In the genomic region with DNA sequence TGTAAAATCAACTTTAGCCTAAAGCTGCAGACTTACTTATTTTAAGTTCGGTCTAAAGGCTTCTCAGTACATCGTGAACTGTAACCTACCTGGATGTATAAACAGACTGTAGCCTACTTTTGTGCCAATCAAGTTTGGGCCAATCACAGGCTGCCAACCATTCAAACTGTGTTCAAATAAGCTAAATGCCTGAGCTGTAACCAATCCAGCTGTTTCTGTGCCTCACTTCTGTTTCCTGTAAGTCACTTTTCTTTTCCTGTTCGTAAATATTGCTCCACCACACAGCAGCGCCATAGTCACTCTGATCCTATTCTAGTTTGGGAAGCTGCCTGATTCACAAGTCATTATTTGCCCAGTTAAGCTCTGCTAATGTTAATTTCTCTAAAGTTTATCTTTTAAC, we compare ENCODE assay signal across 11 cellular contexts. TPM values are rescaled to one million over a fixed set of nuclear protein-coding genes. Genes with fewer than 3 reads are reported as not detected.
DNase-seq lines count a peak whose midpoint lies in the region; ATAC-seq and TF ChIP-seq lines count a peak whose summit lies in the region.
"Had no signal": no experiment of that assay in that cellular context is flagged by ENCODE, and none has a peak within 500 bp of the region (broad histone marks: within the 10 kb centered on the region; RNA-seq: fewer than 3 reads in every experiment).

No MANE protein-coding gene starts in this region.

- no peaks in the 10 kb centered on the region for H3K27me3 ChIP-seq in liver (ENCODE audit: control insufficient read depth in 4 of 4, insufficient read depth in 4 of 4, low read length in 3 of 4)
- H3K27me3 ChIP-seq in sigmoid colon: no peaks in the 10 kb centered on the region

- H3K36me3 ChIP-seq in liver (ENCODE audit: control insufficient read depth in 4 of 4, insufficient read depth in 3 of 4, low read depth in 1 of 4, low read length in 3 of 4) (no peaks in the 10 kb centered on the region), sigmoid colon (no peaks in the 10 kb centered on the region)

- no peak overlapping the region for H3K4me3 Mint-ChIP-seq in activated CD8-positive, alpha-beta T cell treated with anti-CD3 and anti-CD28 coated beads, Interleukin-2, amount 10 ng/mL, durations not matched to agents 7 days and 5 days

- peak; percentile 34 to 41 for TF ChIP-seq RAD21 in liver (IDR thresholded peaks at IDR 0.05)

- WGBS in liver: 20% methylated on average over 4 of the region's 4 CpGs
- WGBS in sigmoid colon, 2 donors: 36 to 56% methylated on average over 4 of the region's 4 CpGs

- H3K4me3 ChIP-seq in GM12864 (ENCODE audit: low read depth, low read length) (no peak overlapping the region), liver (ENCODE audit: low read depth in 1 of 3, low read length in 3 of 3) (peak overlapping the region in 2 of 3 donors; percentile 9 to 45), sigmoid colon (no peak overlapping the region)

- CTCF ChIA-PET in activated CD8-positive, alpha-beta T cell treated with anti-CD3 and anti-CD28 coated beads, Interleukin-2, amount 10 ng/mL, durations not matched to agents 7 days and 5 days (lab: Charles Lee): interaction anchor here (8.8 kb wide), 1 partner anchor 15 kb away, joined by 57 read pairs; no protein-coding TSS in a partner anchor

- H3K9me3 ChIP-seq in liver (ENCODE audit: control insufficient read depth in 4 of 4, low read length in 3 of 4) (no peaks in the 10 kb centered on the region), sigmoid colon (no peaks in the 10 kb centered on the region)

- no peak overlapping the region for H3K9ac ChIP-seq in liver (ENCODE audit: low read depth in 1 of 2, low read length in 2 of 2)

- no peak for TF ChIP-seq EP300 in sigmoid colon (IDR thresholded peaks at IDR 0.05)

- H3K4me1 Mint-ChIP-seq in activated CD8-positive, alpha-beta T cell treated with anti-CD3 and anti-CD28 coated beads, Interleukin-2, amount 10 ng/mL, durations not matched to agents 7 days and 5 days (ENCODE audit: low read depth): peaks cover 7% of the 10 kb centered on the region

- no peak for TF ChIP-seq POLR2A in sigmoid colon (IDR thresholded peaks at IDR 0.05)

- peaks cover 0 to 11% (median 5%) of the 10 kb centered on the region in 4 donors for H3K4me1 ChIP-seq in liver (ENCODE audit: control insufficient read depth in 4 of 4, insufficient read depth in 4 of 4, low read length in 3 of 4)
- peaks cover 0 to 28% (median 12%) of the 10 kb centered on the region in 4 donors for H3K4me1 ChIP-seq in sigmoid colon

- in situ Hi-C loops in KBM-7 (cut with MboI; ENCODE audit: low pct_unique_long_range_greater_than_20kb, low sequenced_read_pairs): no loop called here

- TF ChIP-seq CTCF in GM12864 (IDR thresholded peaks at IDR 0.05; ENCODE audit: low read depth, low read length, missing control alignments) (no peak), liver (IDR thresholded peaks at IDR 0.05; ENCODE audit: low read depth, low read length, missing input control) (no peak), sigmoid colon (IDR thresholded peaks at IDR 0.05) (no peak)

- peaks cover 15% of the 10 kb centered on the region for H3K27me3 Mint-ChIP-seq in activated CD8-positive, alpha-beta T cell treated with anti-CD3 and anti-CD28 coated beads, Interleukin-2, amount 10 ng/mL, durations not matched to agents 7 days and 5 days (ENCODE audit: low read depth)

- intact Hi-C loops in sciatic nerve (cut with DNase I) (no loop called here), sigmoid colon (cut with DNase I) (no loop called here)

- no peak overlapping the region for H3K27ac Mint-ChIP-seq in activated CD8-positive, alpha-beta T cell treated with anti-CD3 and anti-CD28 coated beads, Interleukin-2, amount 10 ng/mL, durations not matched to agents 7 days and 5 days

- H3K9me3 Mint-ChIP-seq in activated CD8-positive, alpha-beta T cell treated with anti-CD3 and anti-CD28 coated beads, Interleukin-2, amount 10 ng/mL, durations not matched to agents 7 days and 5 days (ENCODE audit: insufficient read depth): no peaks in the 10 kb centered on the region

- no peaks in the 10 kb centered on the region for H3K36me3 Mint-ChIP-seq in activated CD8-positive, alpha-beta T cell treated with anti-CD3 and anti-CD28 coated beads, Interleukin-2, amount 10 ng/mL, durations not matched to agents 7 days and 5 days (ENCODE audit: low read depth)

- DNase-seq in GM12864 (ENCODE audit: low read depth) (peak; percentile 5), KBM-7 (peak; percentile 15), amygdala (lab: John Stamatoyannopoulos, UW) (no peak), sciatic nerve (ENCODE audit: low spot score) (no peak), sigmoid colon (no peak)
- peak; percentile 21 for DNase-seq in activated CD8-positive, alpha-beta T cell treated with anti-CD3 and anti-CD28 coated beads, Interleukin-2, amount 10 ng/mL, durations not matched to agents 7 days and 5 days

- H3K27ac ChIP-seq in liver (ENCODE audit: low read depth in 1 of 2, low read length in 2 of 2) (peak overlapping the region; percentile 54 to 73), sigmoid colon (no peak overlapping the region)

- POLR2A ChIA-PET in activated CD8-positive, alpha-beta T cell treated with anti-CD3 and anti-CD28 coated beads, Interleukin-2, amount 10 ng/mL, durations not matched to agents 7 days and 5 days (lab: Charles Lee): no interaction called here

- no peak for ATAC-seq in activated CD8-positive, alpha-beta T cell treated with anti-CD3 and anti-CD28 coated beads, Interleukin-2, amount 10 ng/mL, durations not matched to agents 7 days and 5 days
- no peak for ATAC-seq in sciatic nerve

TF ChIP-seq in liver, 16 proteins besides CTCF, POLR2A, EP300 and RAD21 (continues in another document):
- TF ChIP-seq FOXA2 (IDR thresholded peaks at IDR 0.05) (peak; percentile 75), ATF3 (IDR thresholded peaks at IDR 0.05) (no peak), TAF1 (conservative IDR thresholded peaks at IDR 0.05) (peak; percentile 68), JUND (IDR thresholded peaks at IDR 0.05) (peak; percentile 36 to 82), YY1 (IDR thresholded peaks at IDR 0.05) (peak; percentile 89), NR2F2 (IDR thresholded peaks at IDR 0.05) (no peak), RXRA (IDR thresholded peaks at IDR 0.05) (peak; percentile 83 to 90), EGR1 (IDR thresholded peaks at IDR 0.05; ENCODE audit: low read depth in 2 of 2) (peak in 1 of 2 donors; percentile 82), MAX (IDR thresholded peaks at IDR 0.05) (peak; percentile 74), SP1 (IDR thresholded peaks at IDR 0.05) (peak; percentile 95), HNF4G (IDR thresholded peaks at IDR 0.05) (no peak)
- TF ChIP-seq, protein P1, sequence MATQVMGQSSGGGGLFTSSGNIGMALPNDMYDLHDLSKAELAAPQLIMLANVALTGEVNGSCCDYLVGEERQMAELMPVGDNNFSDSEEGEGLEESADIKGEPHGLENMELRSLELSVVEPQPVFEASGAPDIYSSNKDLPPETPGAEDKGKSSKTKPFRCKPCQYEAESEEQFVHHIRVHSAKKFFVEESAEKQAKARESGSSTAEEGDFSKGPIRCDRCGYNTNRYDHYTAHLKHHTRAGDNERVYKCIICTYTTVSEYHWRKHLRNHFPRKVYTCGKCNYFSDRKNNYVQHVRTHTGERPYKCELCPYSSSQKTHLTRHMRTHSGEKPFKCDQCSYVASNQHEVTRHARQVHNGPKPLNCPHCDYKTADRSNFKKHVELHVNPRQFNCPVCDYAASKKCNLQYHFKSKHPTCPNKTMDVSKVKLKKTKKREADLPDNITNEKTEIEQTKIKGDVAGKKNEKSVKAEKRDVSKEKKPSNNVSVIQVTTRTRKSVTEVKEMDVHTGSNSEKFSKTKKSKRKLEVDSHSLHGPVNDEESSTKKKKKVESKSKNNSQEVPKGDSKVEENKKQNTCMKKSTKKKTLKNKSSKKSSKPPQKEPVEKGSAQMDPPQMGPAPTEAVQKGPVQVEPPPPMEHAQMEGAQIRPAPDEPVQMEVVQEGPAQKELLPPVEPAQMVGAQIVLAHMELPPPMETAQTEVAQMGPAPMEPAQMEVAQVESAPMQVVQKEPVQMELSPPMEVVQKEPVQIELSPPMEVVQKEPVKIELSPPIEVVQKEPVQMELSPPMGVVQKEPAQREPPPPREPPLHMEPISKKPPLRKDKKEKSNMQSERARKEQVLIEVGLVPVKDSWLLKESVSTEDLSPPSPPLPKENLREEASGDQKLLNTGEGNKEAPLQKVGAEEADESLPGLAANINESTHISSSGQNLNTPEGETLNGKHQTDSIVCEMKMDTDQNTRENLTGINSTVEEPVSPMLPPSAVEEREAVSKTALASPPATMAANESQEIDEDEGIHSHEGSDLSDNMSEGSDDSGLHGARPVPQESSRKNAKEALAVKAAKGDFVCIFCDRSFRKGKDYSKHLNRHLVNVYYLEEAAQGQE (IDR thresholded peaks at IDR 0.05): peak; percentile 84

RNA-seq across cellular contexts. Expression of gene SLAMF9, which starts 37.5 kb away (rescaled TPM):
- not detected for total RNA-seq in activated CD8-positive, alpha-beta T cell treated with anti-CD3 and anti-CD28 coated beads, Interleukin-2, amount 10 ng/mL, durations not matched to agents 7 days and 5 days
- under 1 TPM in 1 of 2 donors, not detected in 1; 0.25 TPM for total RNA-seq in liver
- under 1 TPM; 0.64 to 0.68 TPM for polyA plus RNA-seq in liver
- 0.80 TPM for total RNA-seq in sciatic nerve
- total RNA-seq in sigmoid colon: not detected
- under 1 TPM in 1 of 3 donors, not detected in 2; 0.15 TPM for polyA plus RNA-seq in sigmoid colon
- total RNA-seq: chondrocyte, Daoy had no signal
- polyA plus RNA-seq: neural cell had no signal

RNA-seq across cellular contexts. Expression of gene PIGM, which starts 40.3 kb away (rescaled TPM):
- total RNA-seq in activated CD8-positive, alpha-beta T cell treated with anti-CD3 and anti-CD28 coated beads, Interleukin-2, amount 10 ng/mL, durations not matched to agents 7 days and 5 days: 1 to 10 TPM; 4.2 to 4.5 TPM
- total RNA-seq in liver (1 to 10 TPM; 3.5 to 3.8 TPM), sciatic nerve (5.9 TPM), sigmoid colon (1 to 10 TPM; 3.3 to 4.7 (median 4.5) TPM)
- polyA plus RNA-seq in liver (1 to 10 TPM; 2.9 to 4.2 TPM), sigmoid colon (1 to 10 TPM in 1 of 3 donors, under 1 TPM in 2; 0.60 to 3.6 (median 0.69) TPM)

RNA-seq across cellular contexts. Expression of gene IGSF9, which starts 46.1 kb away (rescaled TPM):
- not detected for total RNA-seq in activated CD8-positive, alpha-beta T cell treated with anti-CD3 and anti-CD28 coated beads, Interleukin-2, amount 10 ng/mL, durations not matched to agents 7 days and 5 days
- total RNA-seq in liver (10 to 100 TPM in 1 of 2 donors, under 1 TPM in 1; 0.14 to 18.2 TPM), sciatic nerve (0.18 TPM), sigmoid colon (under 1 TPM in 1 of 4 donors, not detected in 3; under 0.01 TPM)
- polyA plus RNA-seq in liver (10 to 100 TPM; 14.0 to 21.3 TPM), sigmoid colon (10 to 100 TPM in 2 of 3 donors, 1 to 10 TPM in 1; 6.9 to 16.3 (median 11.4) TPM)
- total RNA-seq: chondrocyte, SK-MEL-5 had no signal

Comparison
In these comparisons a context has a peak if more than half of its experiments do, and no peak if none do; other contexts are left out.
1. DNase-seq: peak in GM12864 (single experiment), KBM-7 (single experiment) and activated CD8-positive, alpha-beta T cell treated with anti-CD3 and anti-CD28 coated beads, Interleukin-2, amount 10 ng/mL, durations not matched to agents 7 days and 5 days (single experiment); none in amygdala (0 of 56), sciatic nerve (single experiment) and sigmoid colon (single experiment).
2. H3K4me3 ChIP-seq: peak in liver (2 of 3); none in GM12864 (single experiment) and sigmoid colon (0 of 4).
3. H3K27ac ChIP-seq: peak in liver (2 of 2); none in sigmoid colon (0 of 4).